1 cellular context compared by ENCODE assay signal in genomic region chr2:71130325-71131260, GRCh38.
TF ChIP-seq lines count a peak whose summit lies in the region.

Gene MPHOSPH10 (plus strand): TSS chr2:71130634. CDS start chr2:71130666, 32 bp downstream.

TF ChIP-seq in HepG2, 621 proteins besides CTCF, POLR2A, EP300 and RAD21 (continued from another document and continues in another):
- TF ChIP-seq ZHX1 (CRISPR knock-in tag; IDR thresholded peaks at IDR 0.05; ENCODE audit: low read depth) (no peak; the same call in 1 of the 2 replicates), GZF1 (CRISPR knock-in tag; IDR thresholded peaks at IDR 0.05) (peak; percentile 77; the same call in 1 of the 2 replicates), ZBED4 (CRISPR knock-in tag; IDR thresholded peaks at IDR 0.05; ENCODE audit: borderline replicate concordance) (peak; percentile 94), TSC22D2 (CRISPR knock-in tag; IDR thresholded peaks at IDR 0.05; ENCODE audit: borderline replicate concordance) (peak; percentile 72; the same call in 1 of the 2 replicates), KDM3A (CRISPR knock-in tag; IDR thresholded peaks at IDR 0.05; ENCODE audit: low read depth) (peak; percentile 90), TIGD3 (CRISPR knock-in tag; IDR thresholded peaks at IDR 0.05; ENCODE audit: borderline replicate concordance) (peak; percentile 90), TBX2 (CRISPR knock-in tag; IDR thresholded peaks at IDR 0.05; ENCODE audit: borderline replicate concordance) (peak; percentile 95), NCOA2 (CRISPR knock-in tag; IDR thresholded peaks at IDR 0.05) (peak; percentile 15; the same call in 1 of the 2 replicates), HNF1B (CRISPR knock-in tag; IDR thresholded peaks at IDR 0.05) (peak; percentile 83), NCOA5 (CRISPR knock-in tag; IDR thresholded peaks at IDR 0.05) (peak; percentile 69; the same call in 1 of the 2 replicates), ZBTB37 (CRISPR knock-in tag; IDR thresholded peaks at IDR 0.05) (peak; percentile 57; the same call in 1 of the 2 replicates), FOSL1 (CRISPR knock-in tag; IDR thresholded peaks at IDR 0.05; ENCODE audit: borderline replicate concordance) (0 out of 2 replicates have a peak, but pooled peaks have one; percentile 38), TEAD2 (CRISPR knock-in tag; IDR thresholded peaks at IDR 0.05) (peak; percentile 64; the same call in 1 of the 2 replicates), HNRNPL (IDR thresholded peaks at IDR 0.05; ENCODE audit: low read depth, low read length) (peak; percentile 88), HNRNPLL (IDR thresholded peaks at IDR 0.05; ENCODE audit: low read depth, low read length, poor library complexity, severe bottlenecking) (peak; percentile 92), ZNF281 (CRISPR knock-in tag; IDR thresholded peaks at IDR 0.05; ENCODE audit: borderline replicate concordance) (peak; percentile 40; the same call in 1 of the 2 replicates), ZNF34 (CRISPR knock-in tag; IDR thresholded peaks at IDR 0.05; ENCODE audit: borderline replicate concordance) (peak; percentile 18; the same call in 1 of the 2 replicates), POLR2AphosphoS2 (IDR thresholded peaks at IDR 0.05; ENCODE audit: low read depth, low read length) (0 out of 2 replicates have a peak, but pooled peaks have one; percentile 11), GTF2F1 (IDR thresholded peaks at IDR 0.05; ENCODE audit: low read length) (peak; percentile 38; the same call in 1 of the 2 replicates), SRSF9 (IDR thresholded peaks at IDR 0.05; ENCODE audit: borderline replicate concordance, insufficient read depth, low read depth, low read length, poor library complexity, severe bottlenecking) (no peak), ZMYM4 (CRISPR knock-in tag; IDR thresholded peaks at IDR 0.05) (peak; percentile 66), HINFP (CRISPR knock-in tag; IDR thresholded peaks at IDR 0.05; ENCODE audit: low read depth) (peak; percentile 44; the same call in 1 of the 2 replicates), PHF20 (CRISPR knock-in tag; IDR thresholded peaks at IDR 0.05) (peak; percentile 94), FOXP4 (CRISPR knock-in tag; IDR thresholded peaks at IDR 0.05) (0 out of 2 replicates have a peak, but pooled peaks have one; percentile 52), ZNF784 (CRISPR knock-in tag; IDR thresholded peaks at IDR 0.05; ENCODE audit: borderline replicate concordance) (no peak; the same call in none of the 2 replicates), ZNF644 (CRISPR knock-in tag; IDR thresholded peaks at IDR 0.05; ENCODE audit: low read depth) (no peak), SRSF4 (IDR thresholded peaks at IDR 0.05; ENCODE audit: low read depth, low read length, poor library complexity, severe bottlenecking) (peak; percentile 90), THAP11 (CRISPR knock-in tag; IDR thresholded peaks at IDR 0.05) (peak; percentile 94), RORA (CRISPR knock-in tag; IDR thresholded peaks at IDR 0.05) (no peak), ZNF124 (CRISPR knock-in tag; IDR thresholded peaks at IDR 0.05) (peak; percentile 61), CBX5 (CRISPR knock-in tag; IDR thresholded peaks at IDR 0.05; ENCODE audit: borderline replicate concordance) (peak; percentile 90), MXD3 (CRISPR knock-in tag; IDR thresholded peaks at IDR 0.05) (peak; percentile 93), IRF1 (CRISPR knock-in tag; IDR thresholded peaks at IDR 0.05; ENCODE audit: low read depth) (no peak; the same call in 1 of the 2 replicates), ZNF883 (CRISPR knock-in tag; IDR thresholded peaks at IDR 0.05; ENCODE audit: not compliant biosample characterization) (peak; percentile 97), TMF1 (CRISPR knock-in tag; IDR thresholded peaks at IDR 0.05; ENCODE audit: low read depth) (0 out of 2 replicates have a peak, but pooled peaks have one; percentile 47), KDM4B (CRISPR knock-in tag; IDR thresholded peaks at IDR 0.05) (no peak; the same call in 1 of the 2 replicates)
